Comparison of ENCODE assay signal across 22 cellular contexts in the genomic region with DNA sequence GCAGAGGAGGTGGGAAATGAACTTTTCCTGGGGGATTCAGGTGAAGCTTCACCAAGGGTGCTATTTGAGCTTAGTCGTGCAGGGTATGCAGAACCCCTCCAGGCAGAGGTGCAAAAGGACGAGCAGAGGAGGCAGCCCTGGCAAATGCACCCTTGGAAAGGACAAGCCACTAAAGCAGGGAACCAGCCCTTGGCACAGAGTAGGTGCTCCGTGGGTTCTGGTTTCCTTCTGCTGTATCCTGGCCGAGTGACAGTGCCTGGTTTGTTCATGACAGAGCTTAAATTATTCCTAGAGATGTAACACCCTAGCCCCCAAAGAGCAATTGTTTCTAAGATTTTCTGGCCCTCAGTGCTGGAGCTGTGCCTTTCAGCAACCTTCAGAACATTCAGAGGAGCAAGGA.
"Had no signal": no experiment of that assay in that cellular context is flagged by ENCODE, and none has a peak within 500 bp of the region (broad histone marks: within the 10 kb centered on the region; RNA-seq: fewer than 3 reads in every experiment).

No MANE protein-coding gene starts in this region.

- H3K4me1 ChIP-seq: SJCRH30 had no signal

- H3K4me1 Mint-ChIP-seq: IgD-negative memory B cell had no signal

- H3K9ac ChIP-seq: KMS-11 had no signal

- ATAC-seq: K562, SK-N-SH treated with all-trans-retinoic acid at 6 μM for 48 hours had no signal

- H3K27ac ChIP-seq: HL-60, KMS-11, SJCRH30 had no signal

- H3K27ac Mint-ChIP-seq: IgD-negative memory B cell had no signal

- H3K4me2 ChIP-seq: KMS-11 had no signal

- H3K27me3 ChIP-seq: SJCRH30 had no signal

- H3K9me3 Mint-ChIP-seq: IgD-negative memory B cell had no signal

- H3K4me3 Mint-ChIP-seq: IgD-negative memory B cell had no signal

- H3K9me3 ChIP-seq: SJCRH30 had no signal

- DNase-seq: Kasumi-1, MM.1S, NCI-H1092 treated with DMSO at 0.1 percent for 48 hours, NCI-H1436, NCI-H187, NCI-H2029, NCI-H2081 treated with DMSO at 0.1 percent for 48 hours, NCI-H2171, NCI-H226, NCI-H446, NCI-H510A, NCI-H524 treated with DMSO at 0.1 percent for 48 hours, NCI-H69, NCI-H774, RPMI8226, SHP77 treated with DMSO at 0.1 percent for 48 hours, SJCRH30 had no signal
